Comparison of ENCODE assay signal across 11 cellular contexts in genomic region chr10:78774999-78775711, GRCh38.
DNase-seq lines count a peak whose midpoint lies in the region; ATAC-seq and TF ChIP-seq lines count a peak whose summit lies in the region.
"Had no signal": no experiment of that assay in that cellular context is flagged by ENCODE, and none has a peak within 500 bp of the region (broad histone marks: within the 10 kb centered on the region; RNA-seq: fewer than 3 reads in every experiment).

No MANE protein-coding gene starts in this region.

- H3K9me3 ChIP-seq in body of pancreas (no peaks in the 10 kb centered on the region), mesodermal cell (ENCODE audit: control insufficient read depth, low read length) (no peaks in the 10 kb centered on the region), transverse colon (no peaks in the 10 kb centered on the region)
- H3K9me3 ChIP-seq: colonic mucosa had no signal

- TF ChIP-seq EP300 in transverse colon (IDR thresholded peaks at IDR 0.05; ENCODE audit: low read depth): no peak

- H3K27ac ChIP-seq in body of pancreas (peak overlapping the region; percentile 70 to 89 (median 78)), mesodermal cell (ENCODE audit: low read depth, low read length, severe bottlenecking) (peak overlapping the region; percentile 36), transverse colon (peak overlapping the region; percentile 21 to 68 (median 46))
- H3K27ac ChIP-seq: colonic mucosa, HL-60 had no signal

- H3K9me3 Mint-ChIP-seq in T-helper 2 cell treated with Interferon-gamma antibody and Interleukin-4, amounts not matched to agents 5 μg/mL and 100 μg/mL, for 36 hours: no peaks in the 10 kb centered on the region

- TF ChIP-seq POLR2A in body of pancreas (IDR thresholded peaks at IDR 0.05): peak in 2 of 3 donors; percentile 8 to 16
- no peak for TF ChIP-seq POLR2A in transverse colon (IDR thresholded peaks at IDR 0.05)

- H3K4me1 Mint-ChIP-seq in T-helper 2 cell treated with Interferon-gamma antibody and Interleukin-4, amounts not matched to agents 5 μg/mL and 100 μg/mL, for 36 hours (ENCODE audit: low read depth): no peaks in the 10 kb centered on the region

- H3K36me3 ChIP-seq in body of pancreas (replicated peaks in 1 of 2; ENCODE audit: insufficient read depth in 1 of 2, low read depth in 2 of 2) (no peaks in the 10 kb centered on the region), mesodermal cell (ENCODE audit: control insufficient read depth, insufficient read depth, low read length) (no peaks in the 10 kb centered on the region), transverse colon (no peaks in the 10 kb centered on the region)
- H3K36me3 ChIP-seq: colonic mucosa had no signal

- no peaks in the 10 kb centered on the region for H3K36me3 Mint-ChIP-seq in T-helper 2 cell treated with Interferon-gamma antibody and Interleukin-4, amounts not matched to agents 5 μg/mL and 100 μg/mL, for 36 hours (ENCODE audit: low read depth)

- H3K27me3 Mint-ChIP-seq in T-helper 2 cell treated with Interferon-gamma antibody and Interleukin-4, amounts not matched to agents 5 μg/mL and 100 μg/mL, for 36 hours (ENCODE audit: low read depth): no peaks in the 10 kb centered on the region

- WGBS in body of pancreas, 2 donors: 15 to 16% methylated on average over 12 to 14 of the region's 14 CpGs
- 72 to 76% methylated on average over 9 to 10 of the region's 14 CpGs for WGBS in mesodermal cell (ENCODE audit: insufficient coverage in 2 of 2), 2 experiments
- 59 to 63% methylated on average over 1 to 14 of the region's 14 CpGs for WGBS in transverse colon (ENCODE audit: low coverage in 1 of 2), 2 donors

- intact Hi-C loops in body of pancreas (cut with DNase I): no loop called here
- intact Hi-C loops in transverse colon (cut with DNase I; ENCODE audit: low total_unique reads): loop anchor here (10.0 kb wide), 1 partner anchor 290 kb away; the partner anchor contains the start of gene ZMIZ1

- no peak overlapping the region for H3K4me3 Mint-ChIP-seq in T-helper 2 cell treated with Interferon-gamma antibody and Interleukin-4, amounts not matched to agents 5 μg/mL and 100 μg/mL, for 36 hours

- H3K27ac Mint-ChIP-seq in T-helper 2 cell treated with Interferon-gamma antibody and Interleukin-4, amounts not matched to agents 5 μg/mL and 100 μg/mL, for 36 hours: no peak overlapping the region

- ATAC-seq in body of pancreas (peak; percentile 93), GM21390 (IDR thresholded peaks at IDR 0.05; ENCODE audit: unreplicated experiment) (no peak)

- H3K27me3 ChIP-seq in body of pancreas: no peaks in the 10 kb centered on the region
- H3K27me3 ChIP-seq in transverse colon: no peaks in the 10 kb centered on the region
- H3K27me3 ChIP-seq: colonic mucosa had no signal

- H3K4me1 ChIP-seq in body of pancreas (peaks cover 33% of the 10 kb centered on the region), mesodermal cell (ENCODE audit: control insufficient read depth, insufficient read depth, low read length, poor library complexity, severe bottlenecking) (peaks cover 23% of the 10 kb centered on the region), transverse colon (peaks cover 7 to 31% (median 16%) of the 10 kb centered on the region in 4 donors)
- H3K4me1 ChIP-seq: colonic mucosa had no signal

- H3K4me3 ChIP-seq in body of pancreas (no peak overlapping the region), mesodermal cell (ENCODE audit: extremely low read depth, insufficient read depth, low read length, poor library complexity, severe bottlenecking) (no peak overlapping the region), transverse colon (no peak overlapping the region)
- H3K4me3 ChIP-seq: colonic mucosa, lung had no signal

- in situ Hi-C loops in transverse colon (cut with MboI; ENCODE audit: low pct_ligation_motif_present in 1 of 4, low pct_unique_long_range_greater_than_20kb in 1 of 4, low sequenced_read_pairs in 3 of 4): no loop called here

- TF ChIP-seq CTCF in body of pancreas (IDR thresholded peaks at IDR 0.05) (peak in 4 of 7 experiments; percentile 17 to 32 (median 27)), transverse colon (IDR thresholded peaks at IDR 0.05) (no peak)

- DNase-seq in NCI-H748 (lab: John Stamatoyannopoulos, UW; ENCODE audit: unreplicated experiment) (peak; percentile 2), NCI-H748 treated with DMSO at 0.1 percent for 48 hours (lab: John Stamatoyannopoulos, UW) (no peak), body of pancreas (peak; percentile 86 to 90 (median 88)), transverse colon (no peak), OCI-M2 (lab: John Stamatoyannopoulos, UW; ENCODE audit: unreplicated experiment) (no peak)
- no peak for DNase-seq in T-helper 2 cell treated with Interferon-gamma antibody and Interleukin-4, amounts not matched to agents 5 μg/mL and 100 μg/mL, for 36 hours (ENCODE audit: low spot score)
- DNase-seq: colonic mucosa had no signal

Comparison
In these comparisons a context has a peak if more than half of its experiments do, and no peak if none do; other contexts are left out.
1. DNase-seq: peak in NCI-H748 (single experiment) and body of pancreas (4 of 4); none in NCI-H748 treated with DMSO at 0.1 percent for 48 hours (single experiment), transverse colon (single experiment), OCI-M2 (single experiment) and T-helper 2 cell treated with Interferon-gamma antibody and Interleukin-4, amounts not matched to agents 5 μg/mL and 100 μg/mL, for 36 hours (single experiment).
2. CTCF ChIP-seq: peak in body of pancreas (4 of 7); none in transverse colon (0 of 5).
3. Peak in every context shown above with its lines, with median percentiles within 50 percentile points of each other: H3K27ac ChIP-seq.